Comparison of ENCODE assay signal across 11 cellular contexts in the genomic region with DNA sequence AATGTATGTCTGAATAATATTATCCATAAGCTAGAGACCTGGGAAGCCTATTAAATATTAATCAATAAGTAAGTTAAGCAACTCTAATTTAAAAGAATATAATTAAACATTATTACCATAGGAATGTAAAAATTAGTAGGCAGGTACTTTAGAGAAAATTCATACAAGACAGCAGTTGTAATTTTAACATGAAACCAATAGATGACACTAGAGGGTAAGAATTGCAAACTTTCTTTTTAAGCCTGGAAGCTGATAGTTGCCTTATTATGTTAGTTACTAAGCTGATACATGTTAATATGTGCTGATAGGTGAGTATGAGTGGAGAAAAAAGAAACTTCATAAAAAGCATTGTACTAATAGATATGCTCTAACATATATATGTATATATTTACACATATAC.
DNase-seq lines count a peak whose midpoint lies in the region; ATAC-seq, FAIRE-seq and TF ChIP-seq lines count a peak whose summit lies in the region.
"Had no signal": no experiment of that assay in that cellular context is flagged by ENCODE, and none has a peak within 500 bp of the region (broad histone marks: within the 10 kb centered on the region; RNA-seq: fewer than 3 reads in every experiment).

No MANE protein-coding gene starts in this region.

- H3K4me1 ChIP-seq in tibial artery: no peaks in the 10 kb centered on the region

- H3K9me3 ChIP-seq in tibial artery: no peaks in the 10 kb centered on the region

- no peak for ATAC-seq in GM18870 (IDR thresholded peaks at IDR 0.05; ENCODE audit: unreplicated experiment)
- ATAC-seq: activated CD8-positive, alpha-beta memory T cell treated with anti-CD3 and anti-CD28 coated beads, Interleukin-2, amount 10 ng/mL, durations not matched to agents 7 days and 5 days; natural killer cell had no signal

- no peak overlapping the region for H3K27ac ChIP-seq in tibial artery

- no peaks in the 10 kb centered on the region for H3K36me3 ChIP-seq in tibial artery

- DNase-seq in ACHN (peak; percentile 7), NOMO-1 treated with DMSO at 0.1 percent for 48 hours (lab: John Stamatoyannopoulos, UW; ENCODE audit: unreplicated experiment) (peak; percentile 6), frontal cortex (ENCODE audit: low spot score in 2 of 2) (no peak), tibial artery (no peak)
- DNase-seq in activated T-cell treated with anti-CD3 and anti-CD28 coated beads, Interleukin-2, amount 50 U/mL, for 1 hour: no peak
- no peak for DNase-seq in activated CD8-positive, alpha-beta memory T cell treated with anti-CD3 and anti-CD28 coated beads, Interleukin-2, amount 50 U/mL, for 4 hours
- DNase-seq: activated CD8-positive, alpha-beta memory T cell treated with anti-CD3 and anti-CD28 coated beads, Interleukin-2, amount 10 ng/mL, durations not matched to agents 7 days and 5 days; natural killer cell had no signal

- TF ChIP-seq CTCF in GM12873 (IDR thresholded peaks at IDR 0.05; ENCODE audit: insufficient read depth, low read depth, low read length, missing control alignments) (peak; percentile 48), tibial artery (IDR thresholded peaks at IDR 0.05) (no peak)

- FAIRE-seq in frontal cortex (lab: Jason Lieb, UNC): peak; percentile 57
- FAIRE-seq: endothelial cell of umbilical vein had no signal

- in situ Hi-C loops in ACHN (cut with HindIII; ENCODE audit: low pct_ligation_motif_present, low pct_unique_long_range_greater_than_20kb, low sequenced_read_pairs): no loop called here

- H3K27me3 ChIP-seq in tibial artery: no peaks in the 10 kb centered on the region

- H3K4me3 ChIP-seq in tibial artery: no peak overlapping the region

- intact Hi-C loops in tibial artery (cut with DNase I; ENCODE audit: low total_unique reads): no loop called here

Comparison
In these comparisons a context has a peak if more than half of its experiments do, and no peak if none do; other contexts are left out.
1. DNase-seq: peak in ACHN (single experiment) and NOMO-1 treated with DMSO at 0.1 percent for 48 hours (single experiment); none in frontal cortex (0 of 2), activated T-cell treated with anti-CD3 and anti-CD28 coated beads, Interleukin-2, amount 50 U/mL, for 1 hour (single experiment), activated CD8-positive, alpha-beta memory T cell treated with anti-CD3 and anti-CD28 coated beads, Interleukin-2, amount 50 U/mL, for 4 hours (single experiment) and tibial artery (0 of 2).